16 cellular contexts compared by ENCODE assay signal in genomic region chr5:99025298-99026045, GRCh38.
DNase-seq lines count a peak whose midpoint lies in the region; ATAC-seq, FAIRE-seq and TF ChIP-seq lines count a peak whose summit lies in the region.
"Had no signal": no experiment of that assay in that cellular context is flagged by ENCODE, and none has a peak within 500 bp of the region (broad histone marks: within the 10 kb centered on the region; RNA-seq: fewer than 3 reads in every experiment).

No MANE protein-coding gene starts in this region.

- peaks cover 0 to 4% of the 10 kb centered on the region in 2 donors for H3K4me1 ChIP-seq in lung (ENCODE audit: control insufficient read depth in 2 of 2, insufficient read depth in 2 of 2, low read length in 2 of 2)
- H3K4me1 ChIP-seq: gastroesophageal sphincter, vagina had no signal

- FAIRE-seq in colon (lab: Jason Lieb, UNC): peak; percentile 81

- 49% methylated on average over 5 of the region's 5 CpGs for WGBS in lung, 2 donors

- H3K27me3 ChIP-seq in lung (ENCODE audit: control insufficient read depth, insufficient read depth): no peaks in the 10 kb centered on the region
- H3K27me3 ChIP-seq: gastroesophageal sphincter, vagina had no signal

- H3K27ac ChIP-seq in lung (ENCODE audit: low read depth in 1 of 2, low read length in 1 of 2): peak overlapping the region in 1 of 2 donors; percentile 33
- H3K27ac ChIP-seq: gastroesophageal sphincter, vagina had no signal

- no peak overlapping the region for H3K4me3 Mint-ChIP-seq in WTC11

- ATAC-seq in HG03354 (IDR thresholded peaks at IDR 0.05; ENCODE audit: poor library complexity, severe bottlenecking, unreplicated experiment): peak; percentile 6
- ATAC-seq in lung (ENCODE audit: insufficient read depth, low FRiP score): peak; percentile 42
- no peak for ATAC-seq in WTC11
- ATAC-seq: gastroesophageal sphincter, left cardiac atrium had no signal

- in situ Hi-C loops in ACHN (cut with HindIII; ENCODE audit: low pct_ligation_motif_present, low pct_unique_long_range_greater_than_20kb, low sequenced_read_pairs): no loop called here
- in situ Hi-C loops in GM13976 (cut with MboI; ENCODE audit: low sequenced_read_pairs, unreplicated experiment): no loop called here

- POLR2A ChIA-PET in WTC11 (lab: Charles Lee): interaction anchor here (0.6 to 0.7 kb wide), 2 partner anchors 77 to 79 kb away, joined by 3 to 5 read pairs; no protein-coding TSS in a partner anchor

- H3K4me3 ChIP-seq in lung: no peak overlapping the region
- H3K4me3 ChIP-seq: gastroesophageal sphincter, vagina had no signal

- no peaks in the 10 kb centered on the region for H3K36me3 ChIP-seq in lung (ENCODE audit: control insufficient read depth in 2 of 2, insufficient read depth in 2 of 2, low read length in 2 of 2)
- H3K36me3 ChIP-seq: gastroesophageal sphincter, vagina had no signal

- H3K27me3 Mint-ChIP-seq in WTC11 (ENCODE audit: low read depth): no peaks in the 10 kb centered on the region

- H3K4me1 Mint-ChIP-seq in WTC11: no peaks in the 10 kb centered on the region

- no peaks in the 10 kb centered on the region for H3K9me3 Mint-ChIP-seq in WTC11

- CTCF ChIA-PET in WTC11 (lab: Charles Lee): no interaction called here

- TF ChIP-seq CTCF in lung (IDR thresholded peaks at IDR 0.05; ENCODE audit: control extremely low read depth, extremely low read depth) (no peak), WTC11 (IDR thresholded peaks at IDR 0.05) (no peak), GM13976 (IDR thresholded peaks at IDR 0.05; ENCODE audit: borderline replicate concordance, control extremely low read depth, extremely low read depth, insufficient read depth, missing control alignments) (no peak)

- no peak overlapping the region for H3K27ac Mint-ChIP-seq in WTC11

- no peaks in the 10 kb centered on the region for H3K36me3 Mint-ChIP-seq in WTC11

- no peaks in the 10 kb centered on the region for H3K9me3 ChIP-seq in lung (ENCODE audit: control insufficient read depth in 2 of 2, insufficient read depth in 1 of 2, low read length in 1 of 2)
- H3K9me3 ChIP-seq: gastroesophageal sphincter, vagina had no signal

- DNase-seq in ACHN: peak; percentile 41
- no peak for DNase-seq in lung (ENCODE audit: low spot score)
- no peak for DNase-seq in WTC11 (ENCODE audit: low spot score)
- DNase-seq in NCI-H2196 (lab: John Stamatoyannopoulos, UW; ENCODE audit: unreplicated experiment): no peak
- DNase-seq in dedifferentiated amniotic fluid mesenchymal stem cell (ENCODE audit: extremely low spot score): no peak
- no peak for DNase-seq in GM13976 (ENCODE audit: low spot score)
- DNase-seq: activated CD8-positive, alpha-beta memory T cell treated with anti-CD3 and anti-CD28 coated beads, Interleukin-2, amount 50 U/mL, for 4 hours; EL; left cardiac atrium; NCI-H510A; nucleus accumbens; RPMI8226 had no signal

TF ChIP-seq in WTC11, 78 proteins besides CTCF, POLR2A, EP300 and RAD21:
- TF ChIP-seq, protein P1, sequence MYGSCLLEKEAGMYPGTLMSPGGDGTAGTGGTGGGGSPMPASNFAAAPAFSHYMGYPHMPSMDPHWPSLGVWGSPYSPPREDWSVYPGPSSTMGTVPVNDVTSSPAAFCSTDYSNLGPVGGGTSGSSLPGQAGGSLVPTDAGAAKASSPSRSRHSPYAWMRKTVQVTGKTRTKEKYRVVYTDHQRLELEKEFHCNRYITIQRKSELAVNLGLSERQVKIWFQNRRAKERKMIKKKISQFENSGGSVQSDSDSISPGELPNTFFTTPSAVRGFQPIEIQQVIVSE (CRISPR knock-in tag; IDR thresholded peaks at IDR 0.05; ENCODE audit: borderline replicate concordance): no peak
- TF ChIP-seq, protein P2, sequence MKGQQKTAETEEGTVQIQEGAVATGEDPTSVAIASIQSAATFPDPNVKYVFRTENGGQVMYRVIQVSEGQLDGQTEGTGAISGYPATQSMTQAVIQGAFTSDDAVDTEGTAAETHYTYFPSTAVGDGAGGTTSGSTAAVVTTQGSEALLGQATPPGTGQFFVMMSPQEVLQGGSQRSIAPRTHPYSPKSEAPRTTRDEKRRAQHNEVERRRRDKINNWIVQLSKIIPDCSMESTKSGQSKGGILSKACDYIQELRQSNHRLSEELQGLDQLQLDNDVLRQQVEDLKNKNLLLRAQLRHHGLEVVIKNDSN (CRISPR knock-in tag; IDR thresholded peaks at IDR 0.05): no peak
- TF ChIP-seq IRF1 (CRISPR knock-in tag; IDR thresholded peaks at IDR 0.05) (no peak), ZNF416 (CRISPR knock-in tag; IDR thresholded peaks at IDR 0.05) (no peak), ZNF219 (CRISPR knock-in tag; IDR thresholded peaks at IDR 0.05; ENCODE audit: borderline replicate concordance) (no peak), NFATC4 (CRISPR knock-in tag; IDR thresholded peaks at IDR 0.05) (no peak), JAZF1 (CRISPR knock-in tag; IDR thresholded peaks at IDR 0.05) (no peak), HMGXB4 (CRISPR knock-in tag; IDR thresholded peaks at IDR 0.05) (no peak), ZBTB43 (CRISPR knock-in tag; IDR thresholded peaks at IDR 0.05) (no peak)
- TF ChIP-seq, protein P3, sequence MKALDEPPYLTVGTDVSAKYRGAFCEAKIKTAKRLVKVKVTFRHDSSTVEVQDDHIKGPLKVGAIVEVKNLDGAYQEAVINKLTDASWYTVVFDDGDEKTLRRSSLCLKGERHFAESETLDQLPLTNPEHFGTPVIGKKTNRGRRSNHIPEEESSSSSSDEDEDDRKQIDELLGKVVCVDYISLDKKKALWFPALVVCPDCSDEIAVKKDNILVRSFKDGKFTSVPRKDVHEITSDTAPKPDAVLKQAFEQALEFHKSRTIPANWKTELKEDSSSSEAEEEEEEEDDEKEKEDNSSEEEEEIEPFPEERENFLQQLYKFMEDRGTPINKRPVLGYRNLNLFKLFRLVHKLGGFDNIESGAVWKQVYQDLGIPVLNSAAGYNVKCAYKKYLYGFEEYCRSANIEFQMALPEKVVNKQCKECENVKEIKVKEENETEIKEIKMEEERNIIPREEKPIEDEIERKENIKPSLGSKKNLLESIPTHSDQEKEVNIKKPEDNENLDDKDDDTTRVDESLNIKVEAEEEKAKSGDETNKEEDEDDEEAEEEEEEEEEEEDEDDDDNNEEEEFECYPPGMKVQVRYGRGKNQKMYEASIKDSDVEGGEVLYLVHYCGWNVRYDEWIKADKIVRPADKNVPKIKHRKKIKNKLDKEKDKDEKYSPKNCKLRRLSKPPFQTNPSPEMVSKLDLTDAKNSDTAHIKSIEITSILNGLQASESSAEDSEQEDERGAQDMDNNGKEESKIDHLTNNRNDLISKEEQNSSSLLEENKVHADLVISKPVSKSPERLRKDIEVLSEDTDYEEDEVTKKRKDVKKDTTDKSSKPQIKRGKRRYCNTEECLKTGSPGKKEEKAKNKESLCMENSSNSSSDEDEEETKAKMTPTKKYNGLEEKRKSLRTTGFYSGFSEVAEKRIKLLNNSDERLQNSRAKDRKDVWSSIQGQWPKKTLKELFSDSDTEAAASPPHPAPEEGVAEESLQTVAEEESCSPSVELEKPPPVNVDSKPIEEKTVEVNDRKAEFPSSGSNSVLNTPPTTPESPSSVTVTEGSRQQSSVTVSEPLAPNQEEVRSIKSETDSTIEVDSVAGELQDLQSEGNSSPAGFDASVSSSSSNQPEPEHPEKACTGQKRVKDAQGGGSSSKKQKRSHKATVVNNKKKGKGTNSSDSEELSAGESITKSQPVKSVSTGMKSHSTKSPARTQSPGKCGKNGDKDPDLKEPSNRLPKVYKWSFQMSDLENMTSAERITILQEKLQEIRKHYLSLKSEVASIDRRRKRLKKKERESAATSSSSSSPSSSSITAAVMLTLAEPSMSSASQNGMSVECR (CRISPR knock-in tag; IDR thresholded peaks at IDR 0.05; ENCODE audit: borderline replicate concordance): no peak
